1 cellular context compared by ENCODE assay signal in the genomic region with DNA sequence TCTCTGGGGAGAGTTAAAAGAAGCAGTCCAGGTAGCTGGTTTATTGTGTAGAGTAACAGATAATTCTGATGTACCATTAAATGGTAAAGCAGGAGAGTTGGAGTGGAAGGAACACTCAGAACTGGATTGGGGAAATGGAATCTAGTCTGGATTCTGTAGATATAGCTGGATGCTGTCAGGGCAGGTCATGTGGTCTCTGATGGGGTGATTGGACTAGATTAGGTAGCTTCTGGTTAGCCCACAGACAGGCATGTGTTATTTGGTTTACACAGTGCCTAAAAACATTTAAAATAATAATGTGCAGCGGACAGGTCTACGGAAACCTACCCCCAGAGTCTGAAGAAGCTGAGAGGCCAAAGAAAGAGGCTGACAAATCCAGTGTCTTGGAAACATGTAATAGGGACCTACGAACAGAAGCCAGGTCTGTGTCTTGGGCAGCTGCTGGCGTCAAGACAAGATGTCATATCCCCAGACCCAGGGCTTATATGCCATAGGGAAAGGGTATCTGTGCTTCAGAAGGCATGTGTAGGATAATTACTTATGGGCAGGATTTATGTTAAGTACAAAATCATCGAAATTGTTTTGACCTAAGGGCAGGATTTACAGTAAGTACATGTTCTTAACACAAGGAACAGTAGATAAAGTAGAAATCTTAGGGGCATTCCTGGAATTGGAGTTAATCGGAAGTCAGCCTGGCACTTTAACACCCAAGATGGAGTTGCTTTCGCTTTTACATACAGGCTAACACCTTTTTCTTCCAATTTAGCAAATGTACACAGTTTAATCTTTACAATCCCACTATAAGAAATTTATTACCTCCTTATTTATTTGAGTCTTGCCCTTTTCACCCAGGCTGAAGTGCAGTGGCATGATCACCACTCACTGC.
TF ChIP-seq lines count a peak whose summit lies in the region.

No MANE protein-coding gene starts in this region.

TF ChIP-seq in WTC11, 78 proteins besides CTCF, POLR2A, EP300 and RAD21 (continued from another document):
- TF ChIP-seq ZNF512 (CRISPR knock-in tag; IDR thresholded peaks at IDR 0.05; ENCODE audit: borderline replicate concordance) (no peak), ZNF671 (CRISPR knock-in tag; IDR thresholded peaks at IDR 0.05) (no peak), RELA (CRISPR knock-in tag; IDR thresholded peaks at IDR 0.05; ENCODE audit: borderline replicate concordance) (no peak), IRF2 (CRISPR knock-in tag; IDR thresholded peaks at IDR 0.05; ENCODE audit: borderline replicate concordance, low read depth) (no peak), HMGA2 (CRISPR knock-in tag; IDR thresholded peaks at IDR 0.05) (no peak), FOXP1 (CRISPR knock-in tag; IDR thresholded peaks at IDR 0.05; ENCODE audit: borderline replicate concordance) (no peak), FOXJ3 (CRISPR knock-in tag; IDR thresholded peaks at IDR 0.05; ENCODE audit: borderline replicate concordance) (no peak)
- TF ChIP-seq, protein P1, sequence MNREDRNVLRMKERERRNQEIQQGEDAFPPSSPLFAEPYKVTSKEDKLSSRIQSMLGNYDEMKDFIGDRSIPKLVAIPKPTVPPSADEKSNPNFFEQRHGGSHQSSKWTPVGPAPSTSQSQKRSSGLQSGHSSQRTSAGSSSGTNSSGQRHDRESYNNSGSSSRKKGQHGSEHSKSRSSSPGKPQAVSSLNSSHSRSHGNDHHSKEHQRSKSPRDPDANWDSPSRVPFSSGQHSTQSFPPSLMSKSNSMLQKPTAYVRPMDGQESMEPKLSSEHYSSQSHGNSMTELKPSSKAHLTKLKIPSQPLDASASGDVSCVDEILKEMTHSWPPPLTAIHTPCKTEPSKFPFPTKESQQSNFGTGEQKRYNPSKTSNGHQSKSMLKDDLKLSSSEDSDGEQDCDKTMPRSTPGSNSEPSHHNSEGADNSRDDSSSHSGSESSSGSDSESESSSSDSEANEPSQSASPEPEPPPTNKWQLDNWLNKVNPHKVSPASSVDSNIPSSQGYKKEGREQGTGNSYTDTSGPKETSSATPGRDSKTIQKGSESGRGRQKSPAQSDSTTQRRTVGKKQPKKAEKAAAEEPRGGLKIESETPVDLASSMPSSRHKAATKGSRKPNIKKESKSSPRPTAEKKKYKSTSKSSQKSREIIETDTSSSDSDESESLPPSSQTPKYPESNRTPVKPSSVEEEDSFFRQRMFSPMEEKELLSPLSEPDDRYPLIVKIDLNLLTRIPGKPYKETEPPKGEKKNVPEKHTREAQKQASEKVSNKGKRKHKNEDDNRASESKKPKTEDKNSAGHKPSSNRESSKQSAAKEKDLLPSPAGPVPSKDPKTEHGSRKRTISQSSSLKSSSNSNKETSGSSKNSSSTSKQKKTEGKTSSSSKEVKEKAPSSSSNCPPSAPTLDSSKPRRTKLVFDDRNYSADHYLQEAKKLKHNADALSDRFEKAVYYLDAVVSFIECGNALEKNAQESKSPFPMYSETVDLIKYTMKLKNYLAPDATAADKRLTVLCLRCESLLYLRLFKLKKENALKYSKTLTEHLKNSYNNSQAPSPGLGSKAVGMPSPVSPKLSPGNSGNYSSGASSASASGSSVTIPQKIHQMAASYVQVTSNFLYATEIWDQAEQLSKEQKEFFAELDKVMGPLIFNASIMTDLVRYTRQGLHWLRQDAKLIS (CRISPR knock-in tag; IDR thresholded peaks at IDR 0.05; ENCODE audit: borderline replicate concordance) = no peak
- TF ChIP-seq, protein P2, sequence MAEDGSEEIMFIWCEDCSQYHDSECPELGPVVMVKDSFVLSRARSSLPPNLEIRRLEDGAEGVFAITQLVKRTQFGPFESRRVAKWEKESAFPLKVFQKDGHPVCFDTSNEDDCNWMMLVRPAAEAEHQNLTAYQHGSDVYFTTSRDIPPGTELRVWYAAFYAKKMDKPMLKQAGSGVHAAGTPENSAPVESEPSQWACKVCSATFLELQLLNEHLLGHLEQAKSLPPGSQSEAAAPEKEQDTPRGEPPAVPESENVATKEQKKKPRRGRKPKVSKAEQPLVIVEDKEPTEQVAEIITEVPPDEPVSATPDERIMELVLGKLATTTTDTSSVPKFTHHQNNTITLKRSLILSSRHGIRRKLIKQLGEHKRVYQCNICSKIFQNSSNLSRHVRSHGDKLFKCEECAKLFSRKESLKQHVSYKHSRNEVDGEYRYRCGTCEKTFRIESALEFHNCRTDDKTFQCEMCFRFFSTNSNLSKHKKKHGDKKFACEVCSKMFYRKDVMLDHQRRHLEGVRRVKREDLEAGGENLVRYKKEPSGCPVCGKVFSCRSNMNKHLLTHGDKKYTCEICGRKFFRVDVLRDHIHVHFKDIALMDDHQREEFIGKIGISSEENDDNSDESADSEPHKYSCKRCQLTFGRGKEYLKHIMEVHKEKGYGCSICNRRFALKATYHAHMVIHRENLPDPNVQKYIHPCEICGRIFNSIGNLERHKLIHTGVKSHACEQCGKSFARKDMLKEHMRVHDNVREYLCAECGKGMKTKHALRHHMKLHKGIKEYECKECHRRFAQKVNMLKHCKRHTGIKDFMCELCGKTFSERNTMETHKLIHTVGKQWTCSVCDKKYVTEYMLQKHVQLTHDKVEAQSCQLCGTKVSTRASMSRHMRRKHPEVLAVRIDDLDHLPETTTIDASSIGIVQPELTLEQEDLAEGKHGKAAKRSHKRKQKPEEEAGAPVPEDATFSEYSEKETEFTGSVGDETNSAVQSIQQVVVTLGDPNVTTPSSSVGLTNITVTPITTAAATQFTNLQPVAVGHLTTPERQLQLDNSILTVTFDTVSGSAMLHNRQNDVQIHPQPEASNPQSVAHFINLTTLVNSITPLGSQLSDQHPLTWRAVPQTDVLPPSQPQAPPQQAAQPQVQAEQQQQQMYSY (CRISPR knock-in tag; IDR thresholded peaks at IDR 0.05) = no peak
- TF ChIP-seq, protein P3, sequence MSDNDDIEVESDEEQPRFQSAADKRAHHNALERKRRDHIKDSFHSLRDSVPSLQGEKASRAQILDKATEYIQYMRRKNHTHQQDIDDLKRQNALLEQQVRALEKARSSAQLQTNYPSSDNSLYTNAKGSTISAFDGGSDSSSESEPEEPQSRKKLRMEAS (CRISPR knock-in tag; IDR thresholded peaks at IDR 0.05) = no peak
